Comparison of ENCODE assay signal across 16 cellular contexts in genomic region chr4:186859420-186859819, GRCh38.
DNase-seq lines count a peak whose midpoint lies in the region; ATAC-seq and TF ChIP-seq lines count a peak whose summit lies in the region.
"Had no signal": no experiment of that assay in that cellular context is flagged by ENCODE, and none has a peak within 500 bp of the region (broad histone marks: within the 10 kb centered on the region; RNA-seq: fewer than 3 reads in every experiment).

No MANE protein-coding gene starts in this region.

- no peak for DNase-seq in HCT116 (ENCODE audit: low read depth, low spot score)
- DNase-seq in endodermal cell = no peak
- DNase-seq in type B pancreatic cell (ENCODE audit: extremely low spot score, unreplicated experiment) = no peak
- no peak for DNase-seq in activated naive CD4-positive, alpha-beta T cell treated with Interleukin-2 at 50 U/mL for 16 hours
- DNase-seq in OCI-LY7 (ENCODE audit: low spot score) = no peak
- DNase-seq in NCI-H2227 treated with DMSO at 0.1 percent for 48 hours (lab: John Stamatoyannopoulos, UW) = no peak
- DNase-seq: C1 segment of cervical spinal cord; Calu3; CD4-positive, alpha-beta memory T cell; COR-L47; DMS53; DMS79 treated with DMSO at 0.1 percent for 48 hours; GF-D8 had no signal

- H3K9ac ChIP-seq in HCT116 (ENCODE audit: low read length) (no peak overlapping the region), endodermal cell (ENCODE audit: extremely low read depth, low read length, poor library complexity, severe bottlenecking) (no peak overlapping the region), neural cell (ENCODE audit: low read length) (no peak overlapping the region)

- no peak overlapping the region for H3K4me2 ChIP-seq in HCT116 (ENCODE audit: low read length)
- no peak overlapping the region for H3K4me2 ChIP-seq in neural cell (ENCODE audit: low read length)
- no peak overlapping the region for H3K4me2 ChIP-seq in OCI-LY7 (ENCODE audit: low read length)

- ATAC-seq in HCT116 (peak; percentile 49; the same call in 1 of the 2 replicates), gastroesophageal sphincter (no peak)

- intact Hi-C loops in HCT116 (cut with micrococcal nuclease) (no loop called here), OCI-LY7 (cut with micrococcal nuclease; ENCODE audit: unreplicated experiment) (no loop called here)

- RAD21 ChIA-PET in HCT116 (lab: Charles Lee; ENCODE audit: low non-redundant PET in 1 of 2, low total read pairs in 2 of 2, uncharacterized antibody in 2 of 2, unreplicated experiment in 2 of 2) = no interaction called here

- H3K79me2 ChIP-seq in HCT116 (ENCODE audit: insufficient read depth, low read length) = no peaks in the 10 kb centered on the region
- no peaks in the 10 kb centered on the region for H3K79me2 ChIP-seq in neural cell (replicated peaks; ENCODE audit: insufficient read depth, low read length)
- H3K79me2 ChIP-seq in OCI-LY7 (ENCODE audit: insufficient read depth, low read depth, low read length) = no peaks in the 10 kb centered on the region

- CTCF ChIA-PET in HCT116 (lab: Charles Lee) (no interaction called here), OCI-LY7 (lab: Charles Lee; ENCODE audit: unreplicated experiment) (no interaction called here)

- H3K27ac Mint-ChIP-seq in endodermal cell (no peak overlapping the region), type B pancreatic cell (no peak overlapping the region)
- H3K27ac Mint-ChIP-seq: CD4-positive, alpha-beta memory T cell had no signal

- H3K27me3 ChIP-seq in HCT116 (ENCODE audit: insufficient read depth, low read length) (no peaks in the 10 kb centered on the region), endodermal cell (ENCODE audit: control insufficient read depth, insufficient read depth, low read length, poor library complexity, severe bottlenecking) (no peaks in the 10 kb centered on the region), neural cell (ENCODE audit: insufficient read depth, low read depth, low read length) (no peaks in the 10 kb centered on the region), gastroesophageal sphincter (no peaks in the 10 kb centered on the region)

- TF ChIP-seq CTCF in HCT116 (IDR thresholded peaks at IDR 0.05 in 2 of 3, conservative IDR thresholded peaks at IDR 0.05 in 1 of 3; ENCODE audit: borderline replicate concordance in 1 of 3, insufficient read depth in 1 of 3, low read depth in 2 of 3, low read length in 2 of 3) (no peak), endodermal cell (conservative IDR thresholded peaks at IDR 0.05) (peak; percentile 47), neural cell (IDR thresholded peaks at IDR 0.05; ENCODE audit: poor library complexity, severe bottlenecking) (peak; percentile 10), type B pancreatic cell (conservative IDR thresholded peaks at IDR 0.05) (peak; percentile 17), OCI-LY7 (conservative IDR thresholded peaks at IDR 0.05; ENCODE audit: low read length) (no peak), gastroesophageal sphincter (IDR thresholded peaks at IDR 0.05) (no peak)

- H3K4me3 ChIP-seq in HCT116 (replicated peaks in 1 of 2; ENCODE audit: low read depth in 1 of 2, low read length in 2 of 2) (no peak overlapping the region), endodermal cell (ENCODE audit: low read length) (no peak overlapping the region), neural cell (ENCODE audit: low read length) (no peak overlapping the region), OCI-LY7 (ENCODE audit: low read depth, low read length, poor library complexity, severe bottlenecking) (no peak overlapping the region), gastroesophageal sphincter (no peak overlapping the region)
- H3K4me3 ChIP-seq: HAP-1 had no signal

- H3K36me3 ChIP-seq in HCT116 (ENCODE audit: control insufficient read depth in 1 of 2, insufficient read depth in 2 of 2, low read length in 2 of 2) (no peaks in the 10 kb centered on the region), endodermal cell (ENCODE audit: control insufficient read depth, insufficient read depth, low read length) (no peaks in the 10 kb centered on the region), neural cell (ENCODE audit: insufficient read depth, low read length) (no peaks in the 10 kb centered on the region), OCI-LY7 (ENCODE audit: insufficient read depth, low read length) (no peaks in the 10 kb centered on the region), gastroesophageal sphincter (no peaks in the 10 kb centered on the region)
- H3K36me3 ChIP-seq: HAP-1 had no signal

- no peaks in the 10 kb centered on the region for H3K9me2 ChIP-seq in HCT116 (ENCODE audit: insufficient read depth)
- H3K9me2 ChIP-seq in neural cell (ENCODE audit: insufficient read depth, low read length) = no peaks in the 10 kb centered on the region
- no peaks in the 10 kb centered on the region for H3K9me2 ChIP-seq in OCI-LY7 (ENCODE audit: insufficient read depth, low read length)

- H3K9me3 Mint-ChIP-seq in endodermal cell (no peaks in the 10 kb centered on the region), type B pancreatic cell (peaks cover under 1% of the 10 kb centered on the region)

- no TSS peak for BruUV-seq in HCT116 (replicated peaks; lab: Mats Ljungman, UMichigan)
- BruUV-seq in OCI-LY7 (replicated peaks; lab: Mats Ljungman, UMichigan) = no TSS peak

- H3K27ac ChIP-seq in HCT116 (ENCODE audit: low read depth, low read length) = no peak overlapping the region
- H3K27ac ChIP-seq in endodermal cell (ENCODE audit: low read depth, low read length) = no peak overlapping the region
- no peak overlapping the region for H3K27ac ChIP-seq in neural cell (ENCODE audit: low read length)
- no peak overlapping the region for H3K27ac ChIP-seq in OCI-LY7 (ENCODE audit: low read depth, low read length, poor library complexity, severe bottlenecking)
- no peak overlapping the region for H3K27ac ChIP-seq in gastroesophageal sphincter

- no peak for TF ChIP-seq POLR2A in HCT116 (IDR thresholded peaks at IDR 0.05; ENCODE audit: borderline replicate concordance, extremely low read depth, insufficient read depth, insufficient read length)
- no peak for TF ChIP-seq POLR2A in gastroesophageal sphincter (IDR thresholded peaks at IDR 0.05)

- no peak for TF ChIP-seq EP300 in neural cell (conservative IDR thresholded peaks at IDR 0.05; ENCODE audit: poor library complexity, severe bottlenecking)
- no peak for TF ChIP-seq EP300 in gastroesophageal sphincter (IDR thresholded peaks at IDR 0.05)

- 83 to 100% methylated on average over 1 of the region's 1 CpG for WGBS in endodermal cell (ENCODE audit: insufficient coverage in 1 of 2, insufficient read length in 1 of 2), 2 experiments
- 78 to 86% methylated on average over 1 of the region's 1 CpG for WGBS in gastroesophageal sphincter (ENCODE audit: low coverage in 1 of 2), 2 donors

- H4K20me1 ChIP-seq in HCT116 (ENCODE audit: insufficient read depth) (no peaks in the 10 kb centered on the region), neural cell (ENCODE audit: insufficient read depth) (no peaks in the 10 kb centered on the region), OCI-LY7 (ENCODE audit: insufficient read depth, low read length) (no peaks in the 10 kb centered on the region)

- H3K36me3 Mint-ChIP-seq in endodermal cell (ENCODE audit: low read depth) (no peaks in the 10 kb centered on the region), type B pancreatic cell (no peaks in the 10 kb centered on the region)
- H3K36me3 Mint-ChIP-seq: CD4-positive, alpha-beta memory T cell had no signal

- TF ChIP-seq RAD21 in HCT116 (IDR thresholded peaks at IDR 0.05; ENCODE audit: low read depth) (no peak), neural cell (conservative IDR thresholded peaks at IDR 0.05) (no peak)

- H3K4me3 Mint-ChIP-seq in endodermal cell = no peak overlapping the region
- no peak overlapping the region for H3K4me3 Mint-ChIP-seq in type B pancreatic cell
- H3K4me3 Mint-ChIP-seq: CD4-positive, alpha-beta memory T cell had no signal

- H3K4me1 ChIP-seq in HCT116 (ENCODE audit: control insufficient read depth in 1 of 2, insufficient read depth in 2 of 2, low read length in 2 of 2) = peaks cover 10 to 19% of the 10 kb centered on the region in 2 experiments; a peak in 3 of 4 replicates
- no peaks in the 10 kb centered on the region for H3K4me1 ChIP-seq in endodermal cell (ENCODE audit: control insufficient read depth, insufficient read depth, low read length)
- H3K4me1 ChIP-seq in OCI-LY7 (ENCODE audit: insufficient read depth, low read length, poor library complexity, severe bottlenecking) = no peaks in the 10 kb centered on the region
- no peaks in the 10 kb centered on the region for H3K4me1 ChIP-seq in gastroesophageal sphincter
- H3K4me1 ChIP-seq: HAP-1 had no signal

- H3F3A ChIP-seq in neural cell (ENCODE audit: insufficient read depth, low read length, poor library complexity, severe bottlenecking) = no peaks in the 10 kb centered on the region

- H3K4me1 Mint-ChIP-seq in endodermal cell (no peaks in the 10 kb centered on the region), type B pancreatic cell (ENCODE audit: unreplicated experiment) (no peaks in the 10 kb centered on the region)
- H3K4me1 Mint-ChIP-seq: CD4-positive, alpha-beta memory T cell had no signal

- H3K9me3 ChIP-seq in HCT116 (ENCODE audit: control insufficient read depth in 1 of 2, insufficient read depth in 1 of 2, low read depth in 1 of 2, low read length in 2 of 2) (no peaks in the 10 kb centered on the region), endodermal cell (ENCODE audit: control insufficient read depth, low read length) (no peaks in the 10 kb centered on the region), neural cell (ENCODE audit: low read length) (no peaks in the 10 kb centered on the region), OCI-LY7 (ENCODE audit: low read length) (no peaks in the 10 kb centered on the region), gastroesophageal sphincter (no peaks in the 10 kb centered on the region)
- H3K9me3 ChIP-seq: HAP-1 had no signal

- POLR2A ChIA-PET in HCT116 (lab: Charles Lee) (no interaction called here), OCI-LY7 (lab: Charles Lee) (interaction anchor here (0.7 kb wide), 1 partner anchor 32 kb away, joined by 3 read pairs; no protein-coding TSS in a partner anchor)

- H3K27me3 Mint-ChIP-seq in endodermal cell (ENCODE audit: insufficient read depth) = no peaks in the 10 kb centered on the region
- no peaks in the 10 kb centered on the region for H3K27me3 Mint-ChIP-seq in type B pancreatic cell
- H3K27me3 Mint-ChIP-seq: CD4-positive, alpha-beta memory T cell had no signal

- H2AFZ ChIP-seq in HCT116 (ENCODE audit: low read depth, low read length, poor library complexity, severe bottlenecking) (no peak overlapping the region), neural cell (ENCODE audit: low read depth, low read length) (no peak overlapping the region), OCI-LY7 (ENCODE audit: low read length) (no peak overlapping the region)

TF ChIP-seq in HCT116, 20 proteins besides CTCF, POLR2A, EP300 and RAD21:
- no peak for TF ChIP-seq ZFX (IDR thresholded peaks at IDR 0.05)
- no peak for TF ChIP-seq SIN3A (IDR thresholded peaks at IDR 0.05; ENCODE audit: low read depth)
- TF ChIP-seq SRF (IDR thresholded peaks at IDR 0.05; ENCODE audit: low read depth) = no peak
- no peak for TF ChIP-seq SP1 (IDR thresholded peaks at IDR 0.05; ENCODE audit: low read depth)

TF ChIP-seq in neural cell, 6 proteins besides CTCF, POLR2A, EP300 and RAD21 (continues in another document):
- TF ChIP-seq EZH2 (IDR thresholded peaks at IDR 0.05; ENCODE audit: borderline replicate concordance, insufficient read depth, low read length, poor library complexity, severe bottlenecking) = no peak
- TF ChIP-seq SMC3 (conservative IDR thresholded peaks at IDR 0.05; ENCODE audit: poor library complexity) = no peak
- TF ChIP-seq POLR2AphosphoS5 (IDR thresholded peaks at IDR 0.05) = no peak

Comparison
In these comparisons a context has a peak if more than half of its experiments do, and no peak if none do; other contexts are left out.
1. CTCF ChIP-seq: peak in endodermal cell (single experiment), neural cell (single experiment) and type B pancreatic cell (single experiment); none in HCT116 (0 of 3), OCI-LY7 (single experiment) and gastroesophageal sphincter (0 of 4).